In genomic region chr6:18400831-18401446, GRCh38 we compare ENCODE assay signal across 8 cellular contexts. TPM values are rescaled to one million over a fixed set of nuclear protein-coding genes. Genes with fewer than 3 reads are reported as not detected.
DNase-seq lines count a peak whose midpoint lies in the region; ATAC-seq and TF ChIP-seq lines count a peak whose summit lies in the region.

No MANE protein-coding gene starts in this region.

- H3K4me3 ChIP-seq in mucosa of descending colon (no peak overlapping the region), lower leg skin (ENCODE audit: low read depth, poor library complexity, severe bottlenecking) (no peak overlapping the region)

- TF ChIP-seq POLR2A in lower leg skin (IDR thresholded peaks at IDR 0.05) = no peak

- CTCF ChIA-PET in activated naive CD4-positive, alpha-beta T cell treated with anti-CD3 and anti-CD28 coated beads, Interleukin-2, amount 10 ng/mL, durations not matched to agents 7 days and 5 days (lab: Charles Lee) = no interaction called here

- H3K4me3 Mint-ChIP-seq in activated naive CD4-positive, alpha-beta T cell treated with anti-CD3 and anti-CD28 coated beads, Interleukin-2, amount 10 ng/mL, durations not matched to agents 7 days and 5 days = no peak overlapping the region
- H3K4me3 Mint-ChIP-seq in T-helper 17 cell = no peak overlapping the region

- H3K36me3 ChIP-seq in mucosa of descending colon (ENCODE audit: low read depth) = no peaks in the 10 kb centered on the region

- WGBS in lower leg skin, 2 donors = 74 to 81% methylated on average over 2 of the region's 2 CpGs

- peaks cover 11% of the 10 kb centered on the region for H3K4me1 Mint-ChIP-seq in activated naive CD4-positive, alpha-beta T cell treated with anti-CD3 and anti-CD28 coated beads, Interleukin-2, amount 10 ng/mL, durations not matched to agents 7 days and 5 days
- H3K4me1 Mint-ChIP-seq in T-helper 17 cell = peaks cover 11% of the 10 kb centered on the region

- intact Hi-C loops in mucosa of descending colon (cut with DNase I, micrococcal nuclease) (no loop called here), lower leg skin (cut with DNase I; ENCODE audit: low total_unique reads) (no loop called here)

- peaks cover 3% of the 10 kb centered on the region for H3K36me3 Mint-ChIP-seq in activated naive CD4-positive, alpha-beta T cell treated with anti-CD3 and anti-CD28 coated beads, Interleukin-2, amount 10 ng/mL, durations not matched to agents 7 days and 5 days
- peaks cover under 1% of the 10 kb centered on the region for H3K36me3 Mint-ChIP-seq in T-helper 17 cell (ENCODE audit: low read depth)

- TF ChIP-seq CTCF in mucosa of descending colon (IDR thresholded peaks at IDR 0.05) = no peak
- TF ChIP-seq CTCF in lower leg skin (IDR thresholded peaks at IDR 0.05) = no peak

- H3K9me3 Mint-ChIP-seq in activated naive CD4-positive, alpha-beta T cell treated with anti-CD3 and anti-CD28 coated beads, Interleukin-2, amount 10 ng/mL, durations not matched to agents 7 days and 5 days = no peaks in the 10 kb centered on the region

- no peaks in the 10 kb centered on the region for H3K4me1 ChIP-seq in mucosa of descending colon (ENCODE audit: low read depth)

- H3K27me3 Mint-ChIP-seq in activated naive CD4-positive, alpha-beta T cell treated with anti-CD3 and anti-CD28 coated beads, Interleukin-2, amount 10 ng/mL, durations not matched to agents 7 days and 5 days = no peaks in the 10 kb centered on the region
- H3K27me3 Mint-ChIP-seq in T-helper 17 cell = no peaks in the 10 kb centered on the region

- ATAC-seq in HG03064 (IDR thresholded peaks at IDR 0.05; ENCODE audit: low read depth, unreplicated experiment) (peak; percentile 92), T-helper 17 cell (peak; percentile 28), mucosa of descending colon (peak; percentile 43)

- no peak for DNase-seq in activated naive CD4-positive, alpha-beta T cell treated with anti-CD3 and anti-CD28 coated beads, Interleukin-2, amount 10 ng/mL, durations not matched to agents 7 days and 5 days
- no peak for DNase-seq in activated naive CD4-positive, alpha-beta T cell (lab: John Stamatoyannopoulos, UW)
- no peak for DNase-seq in T-helper 17 cell
- no peak for DNase-seq in mucosa of descending colon
- no peak for DNase-seq in SHP77 (lab: John Stamatoyannopoulos, UW)
- no peak for DNase-seq in anterior cingulate cortex (lab: John Stamatoyannopoulos, UW)
- no peak for DNase-seq in lower leg skin (ENCODE audit: low spot score in 2 of 2)

- peak overlapping the region; percentile 0 for H3K27ac Mint-ChIP-seq in activated naive CD4-positive, alpha-beta T cell treated with anti-CD3 and anti-CD28 coated beads, Interleukin-2, amount 10 ng/mL, durations not matched to agents 7 days and 5 days
- H3K27ac Mint-ChIP-seq in T-helper 17 cell = peak overlapping the region; percentile 9

- H3K9me3 ChIP-seq in T-helper 17 cell (ENCODE audit: control insufficient read depth, low read length, poor library complexity, severe bottlenecking) = no peaks in the 10 kb centered on the region
- H3K9me3 ChIP-seq in mucosa of descending colon = no peaks in the 10 kb centered on the region

RNA-seq across cellular contexts. Expression of gene RNF144B, which starts 13.8 kb away (rescaled TPM):
- total RNA-seq in T-helper 17 cell (1 to 10 TPM; 2.3 to 4.6 TPM), mucosa of descending colon (1 to 10 TPM; 5.9 to 8.7 (median 8.0) TPM), lower leg skin (10 to 100 TPM; 30.6 to 57.4 (median 44.9) TPM)

Comparison
In these comparisons a context has a peak if more than half of its experiments do, and no peak if none do; other contexts are left out.
1. ATAC-seq: peak in every context shown above with its lines; median percentile 92 in HG03064; 43 in mucosa of descending colon; 28 in T-helper 17 cell.